In genomic region chr12:56443208-56443607, GRCh38 we compare ENCODE assay signal across 11 cellular contexts. TPM values are rescaled to one million over a fixed set of nuclear protein-coding genes. Genes with fewer than 3 reads are reported as not detected.
A peak's percentile ranks its signal among the peaks of the same experiment; 100 is the strongest.
DNase-seq lines count a peak whose midpoint lies in the region; ATAC-seq and TF ChIP-seq lines count a peak whose summit lies in the region.
"Not testable (repeated sequence)": the region's sequence is repeated elsewhere in the genome, so short reads cannot be mapped to it uniquely, and the experiment has no call there.
"Had no signal": no experiment of that assay in that cellular context is flagged by ENCODE, and none has a peak within 500 bp of the region (broad histone marks: within the 10 kb centered on the region; RNA-seq: fewer than 3 reads in every experiment).

No MANE protein-coding gene starts in this region.

- not testable (repeated sequence) for H3K27me3 Mint-ChIP-seq in progenitor cell of endocrine pancreas

- peaks cover 13% of the 10 kb centered on the region for H3K4me1 Mint-ChIP-seq in progenitor cell of endocrine pancreas (ENCODE audit: low read depth)

- TF ChIP-seq POLR2A in HCT116 (IDR thresholded peaks at IDR 0.05; ENCODE audit: borderline replicate concordance, extremely low read depth, insufficient read depth, insufficient read length), result not testable (repeated sequence)

- H3K4me2 ChIP-seq in HCT116 (ENCODE audit: low read length); mammary epithelial cell (ENCODE audit: insufficient read depth, low read depth, low read length): not testable (repeated sequence)

- DNase-seq in DMS53 (lab: John Stamatoyannopoulos, UW) (peak; percentile 32), mammary epithelial cell (peak; percentile 26), epithelial cell of esophagus (ENCODE audit: low read depth) (peak; percentile 39)
- not testable (repeated sequence) for DNase-seq in HCT116 (ENCODE audit: low read depth, low spot score); SK-N-MC (ENCODE audit: low read depth, low spot score); progenitor cell of endocrine pancreas (ENCODE audit: low spot score, unreplicated experiment)

- WGBS in HUES64, result 82% methylated on average over 2 of the region's 2 CpGs
- whole genome bisulfite sequencing in mammary epithelial cell (ENCODE audit: low coverage, missing lambda C conversion rate), result 91% methylated on average over 2 of the region's 2 CpGs

- intact Hi-C loops in HCT116 (cut with micrococcal nuclease); mammary epithelial cell (cut with micrococcal nuclease): not testable (repeated sequence)

- not testable (repeated sequence) for TF ChIP-seq CTCF in HCT116 (IDR thresholded peaks at IDR 0.05 in 2 of 3, conservative IDR thresholded peaks at IDR 0.05 in 1 of 3; ENCODE audit: borderline replicate concordance in 1 of 3, insufficient read depth in 1 of 3, low read depth in 2 of 3, low read length in 2 of 3); mammary epithelial cell (conservative IDR thresholded peaks at IDR 0.05 in 1 of 2, IDR thresholded peaks at IDR 0.05 in 1 of 2; ENCODE audit: extremely low read depth in 1 of 2, insufficient read depth in 1 of 2, low read depth in 1 of 2, low read length in 2 of 2); epithelial cell of esophagus (IDR thresholded peaks at IDR 0.05; ENCODE audit: insufficient read depth, low read depth, low read length, missing control alignments); progenitor cell of endocrine pancreas (IDR thresholded peaks at IDR 0.05; ENCODE audit: unreplicated experiment)

- peaks cover 5 to 11% of the 10 kb centered on the region in 2 experiments; a peak in 2 of 4 replicates for H3K4me1 ChIP-seq in HCT116 (ENCODE audit: control insufficient read depth in 1 of 2, insufficient read depth in 2 of 2, low read length in 2 of 2)
- not testable (repeated sequence) for H3K4me1 ChIP-seq in HUES64 (ENCODE audit: insufficient read depth, low read length); mammary epithelial cell (ENCODE audit: insufficient read depth, low read length); iPS-20b (ENCODE audit: insufficient read depth, low read length)

- H3K27ac Mint-ChIP-seq in progenitor cell of endocrine pancreas, result peak overlapping the region; percentile 62

- not testable (repeated sequence) for TF ChIP-seq RAD21 in HCT116 (IDR thresholded peaks at IDR 0.05; ENCODE audit: low read depth)

- H3K9me3 ChIP-seq in HCT116 (ENCODE audit: control insufficient read depth in 1 of 2, insufficient read depth in 1 of 2, low read depth in 1 of 2, low read length in 2 of 2); SK-N-MC (ENCODE audit: low read depth, low read length); mammary epithelial cell (replicated peaks; ENCODE audit: insufficient read depth, low read length): not testable (repeated sequence)
- H3K9me3 ChIP-seq in HUES64 (ENCODE audit: insufficient read depth, low read depth, low read length), result peaks cover 13% of the 10 kb centered on the region; the same call in 1 of the 2 replicates
- peaks cover 10% of the 10 kb centered on the region; the same call in 1 of the 2 replicates for H3K9me3 ChIP-seq in iPS-20b (ENCODE audit: insufficient read depth, low read depth, low read length)

- H3K27me3 ChIP-seq in HCT116 (ENCODE audit: insufficient read depth, low read length); HUES64 (ENCODE audit: insufficient read depth, low read length); mammary epithelial cell (ENCODE audit: insufficient read depth, low read length); iPS-20b (ENCODE audit: insufficient read depth, low read length): not testable (repeated sequence)

- peaks cover 19% of the 10 kb centered on the region for H3K36me3 Mint-ChIP-seq in progenitor cell of endocrine pancreas (ENCODE audit: insufficient read depth)

- H4K20me1 ChIP-seq in HCT116 (ENCODE audit: insufficient read depth); mammary epithelial cell (ENCODE audit: insufficient read depth, low read length): not testable (repeated sequence)

- H3K9me3 Mint-ChIP-seq in progenitor cell of endocrine pancreas (ENCODE audit: low read depth), result peaks cover 15% of the 10 kb centered on the region

- H3K9ac ChIP-seq in HCT116 (ENCODE audit: low read length); HUES64 (ENCODE audit: low read depth, low read length); SK-N-MC (ENCODE audit: insufficient read length); mammary epithelial cell (ENCODE audit: insufficient read depth, low read length); iPS-20b (ENCODE audit: low read depth, low read length): not testable (repeated sequence)

- BruUV-seq in HCT116 (replicated peaks; lab: Mats Ljungman, UMichigan); mammary epithelial cell (replicated peaks; lab: Mats Ljungman, UMichigan): not testable (repeated sequence)

- not testable (repeated sequence) for H3K36me3 ChIP-seq in HCT116 (ENCODE audit: control insufficient read depth in 1 of 2, insufficient read depth in 2 of 2, low read length in 2 of 2); mammary epithelial cell (ENCODE audit: insufficient read depth, low read length)
- H3K36me3 ChIP-seq in HUES64 (ENCODE audit: insufficient read depth, low read length) (peaks cover 30% of the 10 kb centered on the region), SK-N-MC (ENCODE audit: insufficient read depth, low read length) (peaks cover 18% of the 10 kb centered on the region), iPS-20b (ENCODE audit: insufficient read depth, low read depth, low read length) (peaks cover 18% of the 10 kb centered on the region; the same call in 1 of the 2 replicates)

- CTCF ChIA-PET in HCT116 (lab: Charles Lee); mammary epithelial cell (lab: Charles Lee; ENCODE audit: low non-redundant PET): not testable (repeated sequence)

- in situ Hi-C loops in mammary epithelial cell (cut with MboI; ENCODE audit: low sequenced_read_pairs in 2 of 2), result not testable (repeated sequence)

- ATAC-seq in HCT116, result not testable (repeated sequence)

- RAD21 ChIA-PET in HCT116 (lab: Charles Lee; ENCODE audit: low non-redundant PET in 1 of 2, low total read pairs in 2 of 2, uncharacterized antibody in 2 of 2, unreplicated experiment in 2 of 2), result not testable (repeated sequence)

- H3K27ac ChIP-seq in HCT116 (ENCODE audit: low read depth, low read length); mammary epithelial cell (ENCODE audit: insufficient read depth, low read depth, low read length); iPS-20b (ENCODE audit: low read length): not testable (repeated sequence)
- H3K27ac ChIP-seq in HUES64 (ENCODE audit: low read depth, low read length) (peak overlapping the region; percentile 46; the same call in 1 of the 2 replicates), SK-N-MC (peak overlapping the region; percentile 54)

- POLR2A ChIA-PET in HCT116 (lab: Charles Lee), result not testable (repeated sequence)

- not testable (repeated sequence) for H3K9me2 ChIP-seq in HCT116 (ENCODE audit: insufficient read depth)

- H3K79me2 ChIP-seq in HCT116 (ENCODE audit: insufficient read depth, low read length) (peaks cover 65% of the 10 kb centered on the region), mammary epithelial cell (ENCODE audit: insufficient read depth, low read length) (peaks cover 53% of the 10 kb centered on the region)

- not testable (repeated sequence) for H3K4me3 Mint-ChIP-seq in progenitor cell of endocrine pancreas (ENCODE audit: low read depth)

- not testable (repeated sequence) for H2AFZ ChIP-seq in HCT116 (ENCODE audit: low read depth, low read length, poor library complexity, severe bottlenecking); mammary epithelial cell (ENCODE audit: low read depth, low read length)

- not testable (repeated sequence) for H3K4me3 ChIP-seq in HCT116 (replicated peaks in 1 of 2; ENCODE audit: low read depth in 1 of 2, low read length in 2 of 2); HUES64 (ENCODE audit: low read length); SK-N-MC; mammary epithelial cell (replicated peaks in 1 of 3; ENCODE audit: insufficient read depth in 1 of 3, low read depth in 2 of 3, low read length in 3 of 3); epithelial cell of esophagus (ENCODE audit: low read length)
- peak overlapping the region; percentile 41; the same call in 1 of the 2 replicates for H3K4me3 ChIP-seq in iPS-20b (ENCODE audit: low read length)

- dilution Hi-C loops in mammary epithelial cell (cut with HindIII; ENCODE audit: low sequenced_read_pairs), result not testable (repeated sequence)

TF ChIP-seq in HCT116, 20 proteins besides CTCF, POLR2A, EP300 and RAD21:
- peak; percentile 39; the same call in 1 of the 2 replicates for TF ChIP-seq CBX3 (IDR thresholded peaks at IDR 0.05; ENCODE audit: low read depth)

RNA-seq across cellular contexts. Expression of gene TIMELESS, which starts 6.0 kb away (rescaled TPM):
- total RNA-seq in HCT116 (2021; ENCODE audit: unreplicated experiment) (47.0 TPM), mammary epithelial cell (10 to 100 TPM in 1 of 2 donors, 1 to 10 TPM in 1; 4.5 to 21.7 TPM), progenitor cell of endocrine pancreas (58.0 and 65.5 TPM in 2 replicates)
- polyA plus RNA-seq in HCT116 (2012), result 25.8 and 30.9 TPM in 2 replicates
- 63.8 TPM for polyA plus RNA-seq in HUES64 (2013, experiment 1 of 2)
- polyA plus RNA-seq in HUES64 (2013, experiment 2 of 2), result 62.1 TPM
- 2.6 TPM for polyA plus RNA-seq in mammary epithelial cell
- polyA minus RNA-seq in mammary epithelial cell, result 13.6 TPM

RNA-seq across cellular contexts. Expression of gene MIP, which starts 11.2 kb away (rescaled TPM):
- total RNA-seq in HCT116 (2021; ENCODE audit: unreplicated experiment) (0.79 TPM), mammary epithelial cell (under 1 TPM in 1 of 2 donors, not detected in 1; 0.17 TPM), progenitor cell of endocrine pancreas (not detected in 2 replicates)
- 0.05 TPM in 1 of 2 replicates, not detected in the other for polyA plus RNA-seq in HCT116 (2012)
- polyA plus RNA-seq in HUES64 (2013, experiment 1 of 2), result 0.20 TPM
- not detected for polyA plus RNA-seq in HUES64 (2013, experiment 2 of 2)
- polyA plus RNA-seq in mammary epithelial cell, result 0.06 TPM
- not detected for polyA minus RNA-seq in mammary epithelial cell
- total RNA-seq: CD4-positive, alpha-beta T cell; IMR-90 had no signal
- polyA plus RNA-seq: A549, IMR-90 had no signal

RNA-seq across cellular contexts. Expression of gene SPRYD4, which starts 25.2 kb away (rescaled TPM):
- total RNA-seq in HCT116 (2021; ENCODE audit: unreplicated experiment), result 2.5 TPM
- 0.77 and 1.0 TPM in 2 replicates for polyA plus RNA-seq in HCT116 (2012)
- 1.9 TPM for polyA plus RNA-seq in HUES64 (2013, experiment 1 of 2)
- polyA plus RNA-seq in HUES64 (2013, experiment 2 of 2), result 1.5 TPM
- 1 to 10 TPM; 3.0 to 3.5 TPM for total RNA-seq in mammary epithelial cell
- 2.8 TPM for polyA plus RNA-seq in mammary epithelial cell
- 2.2 TPM for polyA minus RNA-seq in mammary epithelial cell
- 4.6 TPM in 2 replicates for total RNA-seq in progenitor cell of endocrine pancreas

RNA-seq across cellular contexts. Expression of gene GLS2, which starts 44.8 kb away (rescaled TPM):
- not detected for total RNA-seq in HCT116 (2021; ENCODE audit: unreplicated experiment)
- 0.07 and 0.08 TPM in 2 replicates for polyA plus RNA-seq in HCT116 (2012)
- polyA plus RNA-seq in HUES64 (2013, experiment 1 of 2), result 5.5 TPM
- polyA plus RNA-seq in HUES64 (2013, experiment 2 of 2), result 6.8 TPM
- 1 to 10 TPM; 4.5 to 6.5 TPM for total RNA-seq in mammary epithelial cell
- 8.3 TPM for polyA plus RNA-seq in mammary epithelial cell
- 72.9 TPM for polyA minus RNA-seq in mammary epithelial cell
- 3.1 and 3.8 TPM in 2 replicates for total RNA-seq in progenitor cell of endocrine pancreas
